1 cellular context compared by ENCODE assay signal in the genomic region with DNA sequence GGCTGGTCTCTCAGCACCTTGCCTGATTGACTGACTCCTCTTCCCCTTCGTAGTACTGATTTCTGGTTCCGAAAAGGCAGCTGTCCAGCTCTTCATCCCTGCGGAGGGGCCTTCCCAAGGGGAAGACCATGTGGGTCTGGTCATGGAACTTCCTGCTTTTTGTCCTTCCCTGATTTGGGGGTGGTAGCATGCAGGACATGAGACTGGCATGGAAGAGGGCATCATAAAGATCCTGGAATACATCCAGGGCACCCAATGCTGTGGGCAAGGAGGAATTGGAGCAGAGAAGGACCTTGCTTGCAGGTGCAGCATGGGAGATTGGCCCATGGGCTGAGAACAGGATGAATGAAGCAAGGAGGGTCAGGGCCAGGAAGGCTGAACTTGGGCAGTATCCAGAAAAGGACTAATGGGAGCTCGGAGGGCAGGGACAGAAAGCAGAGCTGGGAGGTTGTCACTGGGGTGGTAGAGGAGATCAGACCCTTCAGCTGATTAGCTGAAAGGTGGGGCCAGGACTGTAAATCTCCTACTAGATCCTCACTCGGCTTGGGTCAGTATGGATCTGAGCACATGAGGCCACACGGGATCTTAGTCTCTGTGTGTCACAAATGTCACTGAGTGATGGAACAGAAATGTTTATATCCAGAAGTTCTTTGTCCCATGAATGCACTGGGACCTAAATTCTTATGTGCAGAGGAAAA.
TF ChIP-seq lines count a peak whose summit lies in the region.

No MANE protein-coding gene starts in this region.

TF ChIP-seq in IMR-90, 13 proteins besides CTCF, POLR2A, EP300 and RAD21 (continued from another document):
- TF ChIP-seq USF2 (IDR thresholded peaks at IDR 0.05; ENCODE audit: low read depth, low read length) = no peak
- TF ChIP-seq NFE2L2 (IDR thresholded peaks at IDR 0.05; ENCODE audit: low read depth, low read length) = no peak
- no peak for TF ChIP-seq CEBPB (IDR thresholded peaks at IDR 0.05; ENCODE audit: low read depth, low read length)
- no peak for TF ChIP-seq MAFK (IDR thresholded peaks at IDR 0.05; ENCODE audit: low read depth, low read length)
- no peak for TF ChIP-seq MAZ (IDR thresholded peaks at IDR 0.05; ENCODE audit: borderline replicate concordance, low read depth, low read length)
- no peak for TF ChIP-seq MXI1 (IDR thresholded peaks at IDR 0.05; ENCODE audit: borderline replicate concordance, low read depth, low read length)
- no peak for TF ChIP-seq RCOR1 (IDR thresholded peaks at IDR 0.05; ENCODE audit: insufficient replicate concordance, low read length)
- no peak for TF ChIP-seq BHLHE40 (IDR thresholded peaks at IDR 0.05; ENCODE audit: low read depth, low read length)
- TF ChIP-seq SMC3 (IDR thresholded peaks at IDR 0.05; ENCODE audit: low read depth, low read length) = no peak
- TF ChIP-seq FOS (IDR thresholded peaks at IDR 0.05; ENCODE audit: low read depth, low read length) = no peak
- no peak for TF ChIP-seq RFX5 (IDR thresholded peaks at IDR 0.05; ENCODE audit: low read depth, low read length)
